ENCODE assay signal across 1 cellular context in genomic region chr12:32603858-32604257, GRCh38.
A peak's percentile ranks its signal among the peaks of the same experiment; 100 is the strongest.
TF ChIP-seq lines count a peak whose summit lies in the region.

No MANE protein-coding gene starts in this region.

TF ChIP-seq in GM12878, 131 proteins besides CTCF, POLR2A, EP300 and RAD21 (continued from another document):
- TF ChIP-seq ZBTB33 (IDR thresholded peaks at IDR 0.05) (no peak), ZNF592 (IDR thresholded peaks at IDR 0.05) (no peak), MEF2B (IDR thresholded peaks at IDR 0.05; ENCODE audit: partially characterized antibody, poor library complexity, severe bottlenecking) (no peak), IRF5 (IDR thresholded peaks at IDR 0.05; ENCODE audit: borderline replicate concordance) (no peak), MTA2 (IDR thresholded peaks at IDR 0.05; ENCODE audit: low read depth) (peak; percentile 72), YBX1 (IDR thresholded peaks at IDR 0.05) (no peak), NR2C2 (IDR thresholded peaks at IDR 0.05; ENCODE audit: borderline replicate concordance, control insufficient read depth, insufficient read length, low read depth) (no peak), BCL3 (IDR thresholded peaks at IDR 0.05; ENCODE audit: borderline replicate concordance, insufficient read depth, low read depth, low read length, poor library complexity, severe bottlenecking) (peak; percentile 57), BHLHE40 (IDR thresholded peaks at IDR 0.05; ENCODE audit: borderline replicate concordance in 1 of 2, low read depth in 2 of 2, low read length in 1 of 2) (peak in 1 of 2 experiments; percentile 29; a peak in 1 of 4 replicates), POLR2AphosphoS2 (IDR thresholded peaks at IDR 0.05; ENCODE audit: low read depth, low read length) (no peak), NR2F1 (conservative IDR thresholded peaks at IDR 0.05) (no peak), ZNF687 (IDR thresholded peaks at IDR 0.05) (no peak), CREM (IDR thresholded peaks at IDR 0.05; ENCODE audit: low read depth) (peak; percentile 81; the same call in 1 of the 2 replicates), BRCA1 (IDR thresholded peaks at IDR 0.05; ENCODE audit: low read depth, low read length) (no peak), CHD1 (IDR thresholded peaks at IDR 0.05; ENCODE audit: low read depth, low read length) (no peak), GABPA (IDR thresholded peaks at IDR 0.05; ENCODE audit: low read depth) (no peak; the same call in 1 of the 2 replicates), SP1 (IDR thresholded peaks at IDR 0.05; ENCODE audit: low read depth, low read length) (no peak), FOXM1 (IDR thresholded peaks at IDR 0.05; ENCODE audit: low read depth, low read length) (peak; percentile 88), NBN (IDR thresholded peaks at IDR 0.05) (0 out of 2 replicates have a peak, but pooled peaks have one; percentile 31), SMAD1 (IDR thresholded peaks at IDR 0.05; ENCODE audit: low read depth, partially characterized antibody) (no peak), NFIC (IDR thresholded peaks at IDR 0.05; ENCODE audit: low read depth, low read length) (peak; percentile 89), CBX3 (IDR thresholded peaks at IDR 0.05; ENCODE audit: borderline replicate concordance, low read depth) (no peak), E2F8 (IDR thresholded peaks at IDR 0.05; ENCODE audit: low read depth, partially characterized antibody) (no peak), MTA3 (IDR thresholded peaks at IDR 0.05; ENCODE audit: borderline replicate concordance, low read length) (0 out of 2 replicates have a peak, but pooled peaks have one; percentile 26), ASH2L (IDR thresholded peaks at IDR 0.05; ENCODE audit: borderline replicate concordance, low read depth) (no peak), ETV6 (conservative IDR thresholded peaks at IDR 0.05 in 1 of 2, IDR thresholded peaks at IDR 0.05 in 1 of 2; ENCODE audit: borderline replicate concordance in 1 of 2, low read depth in 1 of 2) (peak in 1 of 2 experiments; percentile 81; a peak in 2 of 4 replicates), RAD51 (IDR thresholded peaks at IDR 0.05) (no peak)
- TF ChIP-seq, protein P1, sequence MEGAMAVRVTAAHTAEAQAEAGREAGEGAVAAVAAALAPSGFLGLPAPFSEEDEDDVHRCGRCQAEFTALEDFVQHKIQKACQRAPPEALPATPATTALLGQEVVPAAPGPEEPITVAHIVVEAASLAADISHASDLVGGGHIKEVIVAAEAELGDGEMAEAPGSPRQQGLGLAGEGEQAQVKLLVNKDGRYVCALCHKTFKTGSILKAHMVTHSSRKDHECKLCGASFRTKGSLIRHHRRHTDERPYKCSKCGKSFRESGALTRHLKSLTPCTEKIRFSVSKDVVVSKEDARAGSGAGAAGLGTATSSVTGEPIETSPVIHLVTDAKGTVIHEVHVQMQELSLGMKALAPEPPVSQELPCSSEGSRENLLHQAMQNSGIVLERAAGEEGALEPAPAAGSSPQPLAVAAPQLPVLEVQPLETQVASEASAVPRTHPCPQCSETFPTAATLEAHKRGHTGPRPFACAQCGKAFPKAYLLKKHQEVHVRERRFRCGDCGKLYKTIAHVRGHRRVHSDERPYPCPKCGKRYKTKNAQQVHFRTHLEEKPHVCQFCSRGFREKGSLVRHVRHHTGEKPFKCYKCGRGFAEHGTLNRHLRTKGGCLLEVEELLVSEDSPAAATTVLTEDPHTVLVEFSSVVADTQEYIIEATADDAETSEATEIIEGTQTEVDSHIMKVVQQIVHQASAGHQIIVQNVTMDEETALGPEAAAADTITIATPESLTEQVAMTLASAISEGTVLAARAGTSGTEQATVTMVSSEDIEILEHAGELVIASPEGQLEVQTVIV (IDR thresholded peaks at IDR 0.05; ENCODE audit: borderline replicate concordance, partially characterized antibody): no peak
- TF ChIP-seq, protein P2, sequence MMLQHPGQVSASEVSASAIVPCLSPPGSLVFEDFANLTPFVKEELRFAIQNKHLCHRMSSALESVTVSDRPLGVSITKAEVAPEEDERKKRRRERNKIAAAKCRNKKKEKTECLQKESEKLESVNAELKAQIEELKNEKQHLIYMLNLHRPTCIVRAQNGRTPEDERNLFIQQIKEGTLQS (IDR thresholded peaks at IDR 0.05; ENCODE audit: borderline replicate concordance, extremely low read depth, low read depth, low read length): no peak
- TF ChIP-seq, protein P3, sequence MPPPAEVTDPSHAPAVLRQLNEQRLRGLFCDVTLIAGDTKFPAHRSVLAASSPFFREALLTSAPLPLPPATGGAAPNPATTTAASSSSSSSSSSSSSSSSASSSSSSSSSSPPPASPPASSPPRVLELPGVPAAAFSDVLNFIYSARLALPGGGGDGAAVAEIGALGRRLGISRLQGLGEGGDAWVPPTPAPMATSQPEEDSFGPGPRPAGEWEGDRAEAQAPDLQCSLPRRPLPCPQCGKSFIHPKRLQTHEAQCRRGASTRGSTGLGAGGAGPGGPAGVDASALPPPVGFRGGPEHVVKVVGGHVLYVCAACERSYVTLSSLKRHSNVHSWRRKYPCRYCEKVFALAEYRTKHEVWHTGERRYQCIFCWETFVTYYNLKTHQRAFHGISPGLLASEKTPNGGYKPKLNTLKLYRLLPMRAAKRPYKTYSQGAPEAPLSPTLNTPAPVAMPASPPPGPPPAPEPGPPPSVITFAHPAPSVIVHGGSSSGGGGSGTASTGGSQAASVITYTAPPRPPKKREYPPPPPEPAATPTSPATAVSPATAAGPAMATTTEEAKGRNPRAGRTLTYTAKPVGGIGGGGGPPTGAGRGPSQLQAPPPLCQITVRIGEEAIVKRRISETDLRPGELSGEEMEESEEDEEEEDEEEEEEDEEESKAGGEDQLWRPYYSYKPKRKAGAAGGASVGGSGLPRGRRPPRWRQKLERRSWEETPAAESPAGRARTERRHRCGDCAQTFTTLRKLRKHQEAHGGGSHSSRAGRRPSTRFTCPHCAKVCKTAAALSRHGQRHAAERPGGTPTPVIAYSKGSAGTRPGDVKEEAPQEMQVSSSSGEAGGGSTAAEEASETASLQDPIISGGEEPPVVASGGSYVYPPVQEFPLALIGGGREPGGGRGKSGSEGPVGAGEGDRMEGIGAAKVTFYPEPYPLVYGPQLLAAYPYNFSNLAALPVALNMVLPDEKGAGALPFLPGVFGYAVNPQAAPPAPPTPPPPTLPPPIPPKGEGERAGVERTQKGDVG (CRISPR knock-in tag; IDR thresholded peaks at IDR 0.05): no peak
